In the genomic region with DNA sequence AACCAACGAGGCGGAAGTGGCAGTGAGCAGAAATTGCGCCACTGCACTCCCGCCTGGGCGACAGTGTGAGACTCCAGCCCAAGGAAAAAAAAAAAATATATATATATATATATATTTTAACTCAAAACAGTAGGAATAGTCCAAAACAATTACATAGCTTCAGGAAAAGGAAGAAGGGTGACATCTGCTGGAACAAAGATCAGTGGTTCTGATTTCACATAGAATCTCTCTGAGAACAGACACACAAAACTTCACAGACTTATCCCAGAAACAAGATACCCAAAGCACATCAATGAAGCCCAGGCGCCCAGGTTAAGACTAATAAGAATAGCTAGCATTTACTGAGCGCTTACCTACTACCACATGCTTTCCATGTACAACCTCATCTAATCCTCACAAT, we compare ENCODE assay signal across 1 cellular context.
TF ChIP-seq lines count a peak whose summit lies in the region.

No MANE protein-coding gene starts in this region.

TF ChIP-seq in H1, 55 proteins besides CTCF, POLR2A, EP300 and RAD21 (continued from another document):
- TF ChIP-seq, protein P1, sequence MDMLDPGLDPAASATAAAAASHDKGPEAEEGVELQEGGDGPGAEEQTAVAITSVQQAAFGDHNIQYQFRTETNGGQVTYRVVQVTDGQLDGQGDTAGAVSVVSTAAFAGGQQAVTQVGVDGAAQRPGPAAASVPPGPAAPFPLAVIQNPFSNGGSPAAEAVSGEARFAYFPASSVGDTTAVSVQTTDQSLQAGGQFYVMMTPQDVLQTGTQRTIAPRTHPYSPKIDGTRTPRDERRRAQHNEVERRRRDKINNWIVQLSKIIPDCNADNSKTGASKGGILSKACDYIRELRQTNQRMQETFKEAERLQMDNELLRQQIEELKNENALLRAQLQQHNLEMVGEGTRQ (IDR thresholded peaks at IDR 0.05; ENCODE audit: low read length) = no peak
- TF ChIP-seq RFX5 (IDR thresholded peaks at IDR 0.05; ENCODE audit: borderline replicate concordance, low read depth, low read length) = no peak
- no peak for TF ChIP-seq CBX5 (IDR thresholded peaks at IDR 0.05; ENCODE audit: low read depth, low read length)
- TF ChIP-seq CBX8 (IDR thresholded peaks at IDR 0.05; ENCODE audit: borderline replicate concordance, low read depth, low read length) = no peak
TF ChIP-seq in H1: peak in this region for 0.
